18 cellular contexts compared by ENCODE assay signal in genomic region chr11:33588056-33588455, GRCh38.
DNase-seq lines count a peak whose midpoint lies in the region; ATAC-seq and TF ChIP-seq lines count a peak whose summit lies in the region.
"Had no signal": no experiment of that assay in that cellular context is flagged by ENCODE, and none has a peak within 500 bp of the region (broad histone marks: within the 10 kb centered on the region; RNA-seq: fewer than 3 reads in every experiment).

No MANE protein-coding gene starts in this region.

- H3K27ac ChIP-seq in mammary epithelial cell (ENCODE audit: insufficient read depth, low read depth, low read length): no peak overlapping the region
- no peak overlapping the region for H3K27ac ChIP-seq in neural progenitor cell
- H3K27ac ChIP-seq: BLaER1 treated with 17β-estradiol and CSF1 and Interleukin-3, amounts not matched to agents 10 nM and 100 nM; PC-9; SJSA1 had no signal

- no peaks in the 10 kb centered on the region for H3K4me1 ChIP-seq in mammary epithelial cell (ENCODE audit: insufficient read depth, low read length)
- no peaks in the 10 kb centered on the region for H3K4me1 ChIP-seq in neural progenitor cell
- H3K4me1 ChIP-seq: BLaER1 treated with 17β-estradiol and CSF1 and Interleukin-3, amounts not matched to agents 10 nM and 100 nM; SJSA1 had no signal

- no peak overlapping the region for H3K27ac Mint-ChIP-seq in MCF 10A (ENCODE audit: low read depth, unreplicated experiment)
- no peak overlapping the region for H3K27ac Mint-ChIP-seq in neural progenitor cell
- no peak overlapping the region for H3K27ac Mint-ChIP-seq in activated naive CD8-positive, alpha-beta T cell treated with anti-CD3 and anti-CD28 coated beads, Interleukin-2, amount 50 U/mL, for 24 hours
- no peak overlapping the region for H3K27ac Mint-ChIP-seq in T-helper 17 cell
- H3K27ac Mint-ChIP-seq: CD8-positive, alpha-beta memory T cell had no signal

- H4K20me1 ChIP-seq in mammary epithelial cell (ENCODE audit: insufficient read depth, low read length) (no peaks in the 10 kb centered on the region), neural progenitor cell (ENCODE audit: low read depth) (no peaks in the 10 kb centered on the region)
- H4K20me1 ChIP-seq: BLaER1 treated with 17β-estradiol and CSF1 and Interleukin-3, amounts not matched to agents 10 nM and 100 nM had no signal

- H3K4me3 Mint-ChIP-seq in MCF 10A (ENCODE audit: unreplicated experiment): no peak overlapping the region
- no peak overlapping the region for H3K4me3 Mint-ChIP-seq in neural progenitor cell
- no peak overlapping the region for H3K4me3 Mint-ChIP-seq in activated naive CD8-positive, alpha-beta T cell treated with anti-CD3 and anti-CD28 coated beads, Interleukin-2, amount 50 U/mL, for 24 hours
- H3K4me3 Mint-ChIP-seq in T-helper 17 cell: no peak overlapping the region
- H3K4me3 Mint-ChIP-seq: CD8-positive, alpha-beta memory T cell had no signal

- H3K36me3 ChIP-seq in mammary epithelial cell (ENCODE audit: insufficient read depth, low read length) (no peaks in the 10 kb centered on the region), neural progenitor cell (no peaks in the 10 kb centered on the region)
- H3K36me3 ChIP-seq: BLaER1 treated with 17β-estradiol and CSF1 and Interleukin-3, amounts not matched to agents 10 nM and 100 nM; SJSA1 had no signal

- no peaks in the 10 kb centered on the region for H3K9me3 Mint-ChIP-seq in MCF 10A (ENCODE audit: unreplicated experiment)
- no peaks in the 10 kb centered on the region for H3K9me3 Mint-ChIP-seq in neural progenitor cell
- no peaks in the 10 kb centered on the region for H3K9me3 Mint-ChIP-seq in activated naive CD8-positive, alpha-beta T cell treated with anti-CD3 and anti-CD28 coated beads, Interleukin-2, amount 50 U/mL, for 24 hours

- H3K79me2 ChIP-seq in mammary epithelial cell (ENCODE audit: insufficient read depth, low read length): no peaks in the 10 kb centered on the region
- no peaks in the 10 kb centered on the region for H3K79me2 ChIP-seq in neural progenitor cell (ENCODE audit: low read depth)

- H3K27me3 ChIP-seq in mammary epithelial cell (ENCODE audit: insufficient read depth, low read length): no peaks in the 10 kb centered on the region
- no peaks in the 10 kb centered on the region for H3K27me3 ChIP-seq in neural progenitor cell
- H3K27me3 ChIP-seq: BLaER1 treated with 17β-estradiol and CSF1 and Interleukin-3, amounts not matched to agents 10 nM and 100 nM had no signal

- WGBS in mammary epithelial cell (ENCODE audit: low coverage, missing lambda C conversion rate): 53% methylated on average over 4 of the region's 4 CpGs

- H3K9me3 ChIP-seq in mammary epithelial cell (replicated peaks; ENCODE audit: insufficient read depth, low read length): no peaks in the 10 kb centered on the region
- no peaks in the 10 kb centered on the region for H3K9me3 ChIP-seq in neural progenitor cell (ENCODE audit: low read depth)
- peaks cover 4% of the 10 kb centered on the region for H3K9me3 ChIP-seq in T-helper 17 cell (ENCODE audit: control insufficient read depth, low read length, poor library complexity, severe bottlenecking)

- BruUV-seq in MCF 10A (replicated peaks; lab: Mats Ljungman, UMichigan) (no TSS peak), mammary epithelial cell (replicated peaks; lab: Mats Ljungman, UMichigan) (no TSS peak)

- dilution Hi-C loops in mammary epithelial cell (cut with HindIII; ENCODE audit: low sequenced_read_pairs): no loop called here

- intact Hi-C loops in MCF 10A (cut with micrococcal nuclease) (no loop called here), mammary epithelial cell (cut with micrococcal nuclease) (no loop called here)

- no peaks in the 10 kb centered on the region for H3F3A ChIP-seq in neural progenitor cell (ENCODE audit: low read depth)

- TF ChIP-seq CTCF in MCF 10A (IDR thresholded peaks at IDR 0.05; ENCODE audit: unreplicated experiment): no peak
- TF ChIP-seq CTCF in mammary epithelial cell (conservative IDR thresholded peaks at IDR 0.05 in 1 of 2, IDR thresholded peaks at IDR 0.05 in 1 of 2; ENCODE audit: extremely low read depth in 1 of 2, insufficient read depth in 1 of 2, low read depth in 1 of 2, low read length in 2 of 2): no peak
- no peak for TF ChIP-seq CTCF in neural progenitor cell (IDR thresholded peaks at IDR 0.05)

- H2AFZ ChIP-seq in mammary epithelial cell (ENCODE audit: low read depth, low read length) (no peak overlapping the region), neural progenitor cell (replicated peaks) (no peak overlapping the region)
- H2AFZ ChIP-seq: PC-9 had no signal

- ATAC-seq in GM19467 (IDR thresholded peaks at IDR 0.05; ENCODE audit: unreplicated experiment) (no peak), T-helper 17 cell (no peak)
- no peak for ATAC-seq in activated naive CD8-positive, alpha-beta T cell treated with anti-CD3 and anti-CD28 coated beads, Interleukin-2, amount 50 U/mL, for 24 hours

- H3K9ac ChIP-seq in mammary epithelial cell (ENCODE audit: insufficient read depth, low read length) (no peak overlapping the region), neural progenitor cell (no peak overlapping the region)
- H3K9ac ChIP-seq: BLaER1 treated with 17β-estradiol and CSF1 and Interleukin-3, amounts not matched to agents 10 nM and 100 nM had no signal

- POLR2A ChIA-PET in MCF 10A (lab: Yijun Ruan, JAX): no interaction called here

- H3K36me3 Mint-ChIP-seq in MCF 10A (ENCODE audit: insufficient read depth, unreplicated experiment) (no peaks in the 10 kb centered on the region), neural progenitor cell (peaks cover 3% of the 10 kb centered on the region), T-helper 17 cell (ENCODE audit: low read depth) (no peaks in the 10 kb centered on the region)
- H3K36me3 Mint-ChIP-seq in activated naive CD8-positive, alpha-beta T cell treated with anti-CD3 and anti-CD28 coated beads, Interleukin-2, amount 50 U/mL, for 24 hours (ENCODE audit: low read depth): no peaks in the 10 kb centered on the region
- H3K36me3 Mint-ChIP-seq: CD8-positive, alpha-beta memory T cell had no signal

- in situ Hi-C loops in mammary epithelial cell (cut with MboI; ENCODE audit: low sequenced_read_pairs in 2 of 2): no loop called here

- DNase-seq in MCF 10A (ENCODE audit: unreplicated experiment): peak; percentile 2
- no peak for DNase-seq in mammary epithelial cell
- peak; percentile 11 for DNase-seq in LHCN-M2 (ENCODE audit: low read depth)
- DNase-seq in fibroblast of peridontal ligament (ENCODE audit: extremely low read depth): peak; percentile 3
- peak; percentile 40 for DNase-seq in neural progenitor cell (ENCODE audit: low spot score)
- no peak for DNase-seq in activated naive CD8-positive, alpha-beta T cell treated with anti-CD3 and anti-CD28 coated beads, Interleukin-2, amount 50 U/mL, for 24 hours
- DNase-seq in T-helper 17 cell: no peak
- DNase-seq: 8988T; CD8-positive, alpha-beta memory T cell; DMS79; NCI-H1436; NCI-H2029; NCI-H2171; NCI-H510A treated with DMSO at 0.1 percent for 48 hours; PC-9 had no signal

- H3K27me3 Mint-ChIP-seq in MCF 10A (ENCODE audit: insufficient read depth, unreplicated experiment) (peaks cover under 1% of the 10 kb centered on the region), neural progenitor cell (ENCODE audit: insufficient read depth, low read depth) (no peaks in the 10 kb centered on the region), T-helper 17 cell (peaks cover 24% of the 10 kb centered on the region)
- no peaks in the 10 kb centered on the region for H3K27me3 Mint-ChIP-seq in activated naive CD8-positive, alpha-beta T cell treated with anti-CD3 and anti-CD28 coated beads, Interleukin-2, amount 50 U/mL, for 24 hours

- H3K4me2 ChIP-seq in mammary epithelial cell (ENCODE audit: insufficient read depth, low read depth, low read length): no peak overlapping the region
- H3K4me2 ChIP-seq in neural progenitor cell: no peak overlapping the region
- H3K4me2 ChIP-seq: BLaER1 treated with 17β-estradiol and CSF1 and Interleukin-3, amounts not matched to agents 10 nM and 100 nM; PC-9 had no signal

- CTCF ChIA-PET in MCF 10A (lab: Yijun Ruan, JAX): interaction anchor here (0.7 to 1.4 kb wide), 2 partner anchors 10 to 101 kb away, joined by 3 read pairs; no protein-coding TSS in a partner anchor
- CTCF ChIA-PET in mammary epithelial cell (lab: Charles Lee; ENCODE audit: low non-redundant PET): no interaction called here

- no peak overlapping the region for H3K4me3 ChIP-seq in mammary epithelial cell (replicated peaks in 1 of 3; ENCODE audit: insufficient read depth in 1 of 3, low read depth in 2 of 3, low read length in 3 of 3)
- H3K4me3 ChIP-seq in neural progenitor cell: no peak overlapping the region
- H3K4me3 ChIP-seq: BLaER1 treated with 17β-estradiol and CSF1 and Interleukin-3, amounts not matched to agents 10 nM and 100 nM; PC-9; SJSA1 had no signal

- no peaks in the 10 kb centered on the region for H3K4me1 Mint-ChIP-seq in MCF 10A (ENCODE audit: insufficient read depth, unreplicated experiment)
- no peaks in the 10 kb centered on the region for H3K4me1 Mint-ChIP-seq in neural progenitor cell
- H3K4me1 Mint-ChIP-seq in activated naive CD8-positive, alpha-beta T cell treated with anti-CD3 and anti-CD28 coated beads, Interleukin-2, amount 50 U/mL, for 24 hours: no peaks in the 10 kb centered on the region
- no peaks in the 10 kb centered on the region for H3K4me1 Mint-ChIP-seq in T-helper 17 cell
- H3K4me1 Mint-ChIP-seq: CD8-positive, alpha-beta memory T cell had no signal

Comparison
In these comparisons a context has a peak if more than half of its experiments do, and no peak if none do; other contexts are left out.
1. DNase-seq: peak in MCF 10A (single experiment), LHCN-M2 (single experiment), fibroblast of peridontal ligament (single experiment) and neural progenitor cell (single experiment); none in mammary epithelial cell (single experiment), activated naive CD8-positive, alpha-beta T cell treated with anti-CD3 and anti-CD28 coated beads, Interleukin-2, amount 50 U/mL, for 24 hours (single experiment) and T-helper 17 cell (0 of 3).